ENCODE assay signal across 10 cellular contexts in genomic region chr3:40780801-40781406, GRCh38.
A peak's percentile ranks its signal among the peaks of the same experiment; 100 is the strongest.
DNase-seq lines count a peak whose midpoint lies in the region; ATAC-seq and TF ChIP-seq lines count a peak whose summit lies in the region.
"Had no signal": no experiment of that assay in that cellular context is flagged by ENCODE, and none has a peak within 500 bp of the region (broad histone marks: within the 10 kb centered on the region; RNA-seq: fewer than 3 reads in every experiment).

No MANE protein-coding gene starts in this region.

- H3K9me3 ChIP-seq in gastroesophageal sphincter (no peaks in the 10 kb centered on the region), ovary (no peaks in the 10 kb centered on the region)

- H3K27ac ChIP-seq in adipose tissue (ENCODE audit: low read depth, low read length) (peak overlapping the region; percentile 38), gastroesophageal sphincter (peak overlapping the region; percentile 22 to 81 (median 78)), ovary (peak overlapping the region in 1 of 2 donors; percentile 79)

- intact Hi-C loops in ovary (cut with DNase I): no loop called here

- H3K27me3 ChIP-seq in gastroesophageal sphincter: no peaks in the 10 kb centered on the region
- no peaks in the 10 kb centered on the region for H3K27me3 ChIP-seq in ovary

- peak; percentile 55 for DNase-seq in Ammon's horn (ENCODE audit: low spot score)
- peak; percentile 17 to 36 (median 31) for DNase-seq in ovary
- DNase-seq in activated CD4-positive, alpha-beta T cell treated with anti-CD3 and anti-CD28 coated beads for 1 hour: no peak
- DNase-seq in activated CD4-positive, CD25-positive, alpha-beta regulatory T cell (lab: John Stamatoyannopoulos, UW): no peak
- DNase-seq: activated CD4-positive, CD25-positive, alpha-beta regulatory T cell treated with anti-CD3 and anti-CD28 coated beads, Interleukin-2, amount 50 U/mL, for 72 hours; COR-L47 had no signal

- H3K4me1 ChIP-seq in gastroesophageal sphincter (peaks cover 0 to 24% (median 14%) of the 10 kb centered on the region in 3 donors), ovary (ENCODE audit: insufficient read depth) (peaks cover 7% of the 10 kb centered on the region)

- TF ChIP-seq CTCF in gastroesophageal sphincter (IDR thresholded peaks at IDR 0.05) (no peak), ovary (IDR thresholded peaks at IDR 0.05) (no peak)

- H3K4me3 ChIP-seq in gastroesophageal sphincter: peak overlapping the region; percentile 5 to 29
- H3K4me3 ChIP-seq in ovary: no peak overlapping the region

- WGBS in adipose tissue, 3 donors: 25 to 47% (median 35%) methylated on average over 17 of the region's 17 CpGs
- 0 to 14% methylated on average over 2 to 6 of the region's 17 CpGs for WGBS in gastroesophageal sphincter (ENCODE audit: low coverage in 1 of 2), 2 donors
- WGBS in ovary, 3 donors: 38 to 52% (median 44%) methylated on average over 17 of the region's 17 CpGs

- TF ChIP-seq EP300 in gastroesophageal sphincter (IDR thresholded peaks at IDR 0.05) (no peak), ovary (IDR thresholded peaks at IDR 0.05) (no peak)

- ATAC-seq in gastroesophageal sphincter (peak; percentile 38), HG03460 (IDR thresholded peaks at IDR 0.05; ENCODE audit: unreplicated experiment) (no peak), GM18867 (IDR thresholded peaks at IDR 0.05; ENCODE audit: unreplicated experiment) (no peak)

- no peaks in the 10 kb centered on the region for H3K36me3 ChIP-seq in gastroesophageal sphincter
- no peaks in the 10 kb centered on the region for H3K36me3 ChIP-seq in ovary

- TF ChIP-seq POLR2A in gastroesophageal sphincter (IDR thresholded peaks at IDR 0.05) (no peak), ovary (IDR thresholded peaks at IDR 0.05) (no peak)

Comparison
In these comparisons a context has a peak if more than half of its experiments do, and no peak if none do; other contexts are left out.
1. DNase-seq: peak in Ammon's horn (single experiment) and ovary (5 of 5); none in activated CD4-positive, alpha-beta T cell treated with anti-CD3 and anti-CD28 coated beads for 1 hour (single experiment) and activated CD4-positive, CD25-positive, alpha-beta regulatory T cell (0 of 4).